In genomic region chr1:241413386-241413785, GRCh38 we compare ENCODE assay signal across 8 cellular contexts. TPM values are rescaled to one million over a fixed set of nuclear protein-coding genes. Genes with fewer than 3 reads are reported as not detected.
A peak's percentile ranks its signal among the peaks of the same experiment; 100 is the strongest.
DNase-seq lines count a peak whose midpoint lies in the region; ATAC-seq and TF ChIP-seq lines count a peak whose summit lies in the region.
"Had no signal": no experiment of that assay in that cellular context is flagged by ENCODE, and none has a peak within 500 bp of the region (broad histone marks: within the 10 kb centered on the region; RNA-seq: fewer than 3 reads in every experiment).

No MANE protein-coding gene starts in this region.

- H3K4me1 ChIP-seq in Caco-2 (no peaks in the 10 kb centered on the region), left lung (no peaks in the 10 kb centered on the region)

- CTCF ChIA-PET in Caco-2 (lab: Charles Lee) = no interaction called here

- H3K36me3 ChIP-seq in Caco-2 (ENCODE audit: control insufficient read depth, insufficient read depth, low read length) = no peaks in the 10 kb centered on the region
- no peaks in the 10 kb centered on the region for H3K36me3 ChIP-seq in left lung

- no TSS peak for BruUV-seq in Caco-2 (replicated peaks; lab: Mats Ljungman, UMichigan)

- POLR2A ChIA-PET in Caco-2 (lab: Charles Lee) = no interaction called here

- H3K4me3 ChIP-seq in WI38 (ENCODE audit: low read depth, low read length) (peak overlapping the region; percentile 41), Caco-2 (ENCODE audit: low read depth, low read length) (no peak overlapping the region), left lung (no peak overlapping the region)

- no peaks in the 10 kb centered on the region for H3K27me3 Mint-ChIP-seq in Caco-2 (ENCODE audit: insufficient read depth, unreplicated experiment)

- H3K27ac ChIP-seq in left lung = no peak overlapping the region

- no peak overlapping the region for H3K27ac Mint-ChIP-seq in Caco-2 (ENCODE audit: unreplicated experiment)

- no peak overlapping the region for H3K4me3 Mint-ChIP-seq in Caco-2 (ENCODE audit: unreplicated experiment)

- intact Hi-C loops in Caco-2 (cut with micrococcal nuclease; ENCODE audit: unreplicated experiment) = no loop called here
- intact Hi-C loops in left lung (cut with DNase I) = no loop called here
- intact Hi-C loops in left cardiac atrium (cut with DNase I) = no loop called here

- H3K36me3 Mint-ChIP-seq in Caco-2 (ENCODE audit: insufficient read depth, unreplicated experiment) = no peaks in the 10 kb centered on the region

- no peaks in the 10 kb centered on the region for H3K27me3 ChIP-seq in Caco-2 (replicated peaks; ENCODE audit: control insufficient read depth, insufficient read depth, low read length)
- no peaks in the 10 kb centered on the region for H3K27me3 ChIP-seq in left lung

- peak; percentile 66 for DNase-seq in myocyte (ENCODE audit: low read depth)
- no peak for DNase-seq in Caco-2
- no peak for DNase-seq in left lung
- no peak for DNase-seq in left cardiac atrium
- DNase-seq: Right ventricle myocardium superior had no signal

- H3K9me3 ChIP-seq in Caco-2 (no peaks in the 10 kb centered on the region), left lung (no peaks in the 10 kb centered on the region)

- no peak for TF ChIP-seq CTCF in WI38 (IDR thresholded peaks at IDR 0.05; ENCODE audit: low read depth, low read length)
- TF ChIP-seq CTCF in Caco-2 (IDR thresholded peaks at IDR 0.05; ENCODE audit: insufficient read depth in 1 of 2, low read depth in 1 of 2, low read length in 1 of 2, severe bottlenecking in 1 of 2, unreplicated experiment in 1 of 2) = no peak
- no peak for TF ChIP-seq CTCF in left lung (IDR thresholded peaks at IDR 0.05)

- no peaks in the 10 kb centered on the region for H3K4me1 Mint-ChIP-seq in Caco-2 (ENCODE audit: low read depth, unreplicated experiment)

- H3K9me3 Mint-ChIP-seq in Caco-2 (ENCODE audit: unreplicated experiment) = no peaks in the 10 kb centered on the region

- ATAC-seq in GM18511 (IDR thresholded peaks at IDR 0.05; ENCODE audit: unreplicated experiment) (peak; percentile 73), HG02852 (IDR thresholded peaks at IDR 0.05; ENCODE audit: unreplicated experiment) (peak; percentile 47), left lung (no peak), left cardiac atrium (no peak)

RNA-seq across cellular contexts. Expression of gene RGS7, which starts 56.4 kb away (rescaled TPM):
- total RNA-seq in myocyte (0.10 TPM in 1 of 2 replicates, not detected in the other), Caco-2 (2022) (not detected in 2 replicates), left lung (not detected), left cardiac atrium (not detected)
- polyA plus RNA-seq in myocyte (2012) = 0.48 TPM
- total RNA-seq: Right ventricle myocardium superior had no signal

Comparison
In these comparisons a context has a peak if more than half of its experiments do, and no peak if none do; other contexts are left out.
1. ATAC-seq: peak in GM18511 (single experiment) and HG02852 (single experiment); none in left lung (single experiment) and left cardiac atrium (0 of 2).